In the genomic region with DNA sequence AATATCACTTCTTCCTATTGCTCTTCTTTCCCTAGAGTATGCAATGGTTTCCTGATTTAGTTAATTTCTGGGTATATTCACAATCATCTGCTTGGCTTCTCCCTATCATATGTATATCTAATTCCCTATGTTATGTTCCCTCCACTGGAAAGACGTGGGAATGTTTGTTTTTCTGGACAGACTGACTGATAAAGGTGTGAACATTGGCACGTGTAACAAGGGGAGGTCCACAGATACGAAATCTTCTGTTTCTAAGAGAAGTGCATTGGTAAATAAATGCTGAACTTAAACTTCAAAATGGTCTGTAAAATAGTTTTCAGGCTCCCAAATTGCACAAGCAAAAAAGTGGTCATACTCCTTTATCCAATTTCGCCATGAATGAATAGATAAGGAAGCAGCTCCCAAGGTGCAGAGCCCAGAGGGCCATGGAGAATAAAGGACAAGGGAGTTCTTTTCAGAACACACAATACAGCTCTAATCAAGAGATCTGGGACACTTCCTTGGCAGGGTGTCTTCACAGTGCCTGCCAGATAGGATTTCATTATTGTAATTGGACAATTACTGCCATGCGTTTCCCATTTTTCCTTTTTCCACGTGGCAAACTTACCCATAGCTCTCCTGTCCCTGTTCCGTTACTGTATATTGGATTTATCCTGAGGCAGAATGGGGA, we compare ENCODE assay signal across 25 cellular contexts.
"Had no signal": no experiment of that assay in that cellular context is flagged by ENCODE, and none has a peak within 500 bp of the region (broad histone marks: within the 10 kb centered on the region; RNA-seq: fewer than 3 reads in every experiment).

No MANE protein-coding gene starts in this region.

- DNase-seq: activated CD4-positive, alpha-beta T cell treated with anti-CD3 and anti-CD28 coated beads for 48 hours; activated CD4-positive, alpha-beta T cell treated with anti-CD3 and anti-CD28 coated beads, Interleukin-2, amount 50 U/mL, for 4 hours; activated CD4-positive, CD25-positive, alpha-beta regulatory T cell treated with anti-CD3 and anti-CD28 coated beads, Interleukin-2, amount 50 U/mL, for 72 hours; activated CD8-positive, alpha-beta T cell treated with anti-CD3 and anti-CD28 coated beads, Interleukin-2, amount 10 ng/mL, durations not matched to agents 7 days and 5 days; activated effector memory CD4-positive, alpha-beta T cell treated with Interleukin-2 at 50 U/mL for 16 hours; activated naive CD4-positive, alpha-beta T cell; activated T-cell treated with anti-CD3 and anti-CD28 coated beads, Interleukin-2, amount 50 U/mL, for 24 hours; aorta; MG63; MV-4-11; NCI-H1092 treated with DMSO at 0.1 percent for 48 hours; NCI-H1417 treated with DMSO at 0.1 percent for 48 hours; NCI-H187; NCI-H2171 treated with DMSO at 0.1 percent for 48 hours; NCI-H226; NCI-H526; NCI-H82; PC-3; SHP77 had no signal

- ATAC-seq: activated CD8-positive, alpha-beta T cell treated with anti-CD3 and anti-CD28 coated beads, Interleukin-2, amount 10 ng/mL, durations not matched to agents 7 days and 5 days; PC-3 had no signal

- H3K9me3 Mint-ChIP-seq: activated naive CD4-positive, alpha-beta T cell treated with anti-CD3 and anti-CD28 coated beads, Interleukin-2, amount 50 U/mL, for 24 hours; activated T-cell treated with anti-CD3 and anti-CD28 coated beads, Interleukin-2, amount 50 U/mL, for 24 hours; activated T-helper 1 cell treated with anti-CD3 and anti-CD28 coated beads, Interleukin-12 subunit alpha, Interleukin-12 subunit beta, Interleukin-2, Interleukin-4 antibody, amounts not matched to agents 30 ng/mL and 10 ng/mL and 1 ng/mL, durations not matched to agents 14 hours and 24 hours and 36 hours; T-helper 1 cell treated with Interleukin-12 subunit alpha and Interleukin-12 subunit beta and Interleukin-4 antibody, amounts not matched to agents 30 μg/mL and 1 μg/mL, for 36 hours had no signal

- H3K36me3 ChIP-seq: MG63, SJSA1 had no signal

- H3K27me3 ChIP-seq: MG63, SJSA1 had no signal

- H3K4me3 Mint-ChIP-seq: activated CD8-positive, alpha-beta T cell treated with anti-CD3 and anti-CD28 coated beads, Interleukin-2, amount 10 ng/mL, durations not matched to agents 7 days and 5 days; activated naive CD4-positive, alpha-beta T cell treated with anti-CD3 and anti-CD28 coated beads, Interleukin-2, amount 50 U/mL, for 24 hours; activated T-cell treated with anti-CD3 and anti-CD28 coated beads, Interleukin-2, amount 50 U/mL, for 24 hours; activated T-helper 1 cell treated with anti-CD3 and anti-CD28 coated beads, Interleukin-12 subunit alpha, Interleukin-12 subunit beta, Interleukin-2, Interleukin-4 antibody, amounts not matched to agents 30 ng/mL and 10 ng/mL and 1 ng/mL, durations not matched to agents 14 hours and 24 hours and 36 hours; central memory CD8-positive, alpha-beta T cell; T-helper 1 cell treated with Interleukin-12 subunit alpha and Interleukin-12 subunit beta and Interleukin-4 antibody, amounts not matched to agents 30 μg/mL and 1 μg/mL, for 36 hours; WTC11 had no signal

- H3K4me1 Mint-ChIP-seq: activated naive CD4-positive, alpha-beta T cell treated with anti-CD3 and anti-CD28 coated beads, Interleukin-2, amount 50 U/mL, for 24 hours; central memory CD8-positive, alpha-beta T cell had no signal

- H3K27me3 Mint-ChIP-seq: activated naive CD4-positive, alpha-beta T cell treated with anti-CD3 and anti-CD28 coated beads, Interleukin-2, amount 50 U/mL, for 24 hours; activated T-cell treated with anti-CD3 and anti-CD28 coated beads, Interleukin-2, amount 50 U/mL, for 24 hours; central memory CD8-positive, alpha-beta T cell had no signal

- H3K9me3 ChIP-seq: MG63, SJSA1 had no signal

- H3K4me1 ChIP-seq: SJSA1 had no signal

- H3K4me3 ChIP-seq: MG63, SJSA1 had no signal

- H3K36me3 Mint-ChIP-seq: activated naive CD4-positive, alpha-beta T cell treated with anti-CD3 and anti-CD28 coated beads, Interleukin-2, amount 50 U/mL, for 24 hours; WTC11 had no signal

- H3K27ac Mint-ChIP-seq: activated CD8-positive, alpha-beta T cell treated with anti-CD3 and anti-CD28 coated beads, Interleukin-2, amount 10 ng/mL, durations not matched to agents 7 days and 5 days; activated naive CD4-positive, alpha-beta T cell treated with anti-CD3 and anti-CD28 coated beads, Interleukin-2, amount 50 U/mL, for 24 hours; activated T-cell treated with anti-CD3 and anti-CD28 coated beads, Interleukin-2, amount 50 U/mL, for 24 hours; activated T-helper 1 cell treated with anti-CD3 and anti-CD28 coated beads, Interleukin-12 subunit alpha, Interleukin-12 subunit beta, Interleukin-2, Interleukin-4 antibody, amounts not matched to agents 30 ng/mL and 10 ng/mL and 1 ng/mL, durations not matched to agents 14 hours and 24 hours and 36 hours; T-helper 1 cell treated with Interleukin-12 subunit alpha and Interleukin-12 subunit beta and Interleukin-4 antibody, amounts not matched to agents 30 μg/mL and 1 μg/mL, for 36 hours; WTC11 had no signal

- H3K27ac ChIP-seq: SJSA1 had no signal
